Comparison of ENCODE assay signal across 15 cellular contexts in genomic region chr11:58061813-58062212, GRCh38. TPM values are rescaled to one million over a fixed set of nuclear protein-coding genes. Genes with fewer than 3 reads are reported as not detected.
DNase-seq lines count a peak whose midpoint lies in the region; ATAC-seq, FAIRE-seq and TF ChIP-seq lines count a peak whose summit lies in the region.
"Had no signal": no experiment of that assay in that cellular context is flagged by ENCODE, and none has a peak within 500 bp of the region (broad histone marks: within the 10 kb centered on the region; RNA-seq: fewer than 3 reads in every experiment).

No MANE protein-coding gene starts in this region.

- no peak for DNase-seq in HepG2 (ENCODE audit: low spot score)
- no peak for DNase-seq in right lobe of liver
- peak; percentile 88 for DNase-seq in NCI-H226
- DNase-seq in fibroblast of lung (ENCODE audit: low read depth in 2 of 2) = peak; percentile 54 to 96
- DNase-seq in NCI-H2196 treated with DMSO at 0.1 percent for 48 hours (lab: John Stamatoyannopoulos, UW; ENCODE audit: unreplicated experiment) = no peak
- no peak for DNase-seq in globus pallidus (ENCODE audit: low spot score)
- DNase-seq: adrenal gland, NCI-H2029, T-helper 9 cell had no signal

- in situ Hi-C loops in HepG2 (cut with HindIII; ENCODE audit: extremely low pct_ligation_motif_present, low pct_unique_long_range_greater_than_20kb) = no loop called here

- no peaks in the 10 kb centered on the region for H3K9me3 ChIP-seq in HepG2 (ENCODE audit: low read length)
- H3K9me3 ChIP-seq in right lobe of liver = no peaks in the 10 kb centered on the region
- no peaks in the 10 kb centered on the region for H3K9me3 ChIP-seq in fibroblast of lung (ENCODE audit: control insufficient read depth, insufficient read depth, low read depth, low read length)
- H3K9me3 ChIP-seq: adrenal gland, BLaER1 had no signal

- H3K27ac ChIP-seq in HepG2 (ENCODE audit: extremely low read length, insufficient read depth, low read length) = peak overlapping the region; percentile 60
- no peak overlapping the region for H3K27ac ChIP-seq in right lobe of liver
- peak overlapping the region; percentile 47 for H3K27ac ChIP-seq in fibroblast of lung (ENCODE audit: insufficient read depth, low read length)
- H3K27ac ChIP-seq: adrenal gland, BLaER1, HL-60 had no signal

- TF ChIP-seq EP300 in HepG2 (IDR thresholded peaks at IDR 0.05; ENCODE audit: low read depth in 2 of 2, low read length in 2 of 2) (no peak), HepG2 (CRISPR knock-in tag; IDR thresholded peaks at IDR 0.05; ENCODE audit: borderline replicate concordance) (no peak)

- H3K4me1 ChIP-seq in HepG2 (ENCODE audit: insufficient read depth, low read length) (peaks cover 89% of the 10 kb centered on the region), right lobe of liver (no peaks in the 10 kb centered on the region), fibroblast of lung (ENCODE audit: control insufficient read depth, extremely low read depth, insufficient read depth, low read length) (peaks cover 26% of the 10 kb centered on the region)
- H3K4me1 ChIP-seq: adrenal gland had no signal

- ATAC-seq in HepG2 (no peak), right lobe of liver (no peak), HG02678 (IDR thresholded peaks at IDR 0.05; ENCODE audit: unreplicated experiment) (no peak), GM19395 (IDR thresholded peaks at IDR 0.05; ENCODE audit: unreplicated experiment) (no peak)

- H3K4me2 ChIP-seq in HepG2 (ENCODE audit: low read depth, low read length) (peak overlapping the region; percentile 50), fibroblast of lung (ENCODE audit: extremely low read depth, insufficient read depth, low read length) (no peak overlapping the region)
- H3K4me2 ChIP-seq: BLaER1 had no signal

- TSS peak; percentile 87 for BruUV-seq in HepG2 (replicated peaks; lab: Mats Ljungman, UMichigan)

- H3K4me3 ChIP-seq in HepG2 (replicated peaks in 1 of 3; ENCODE audit: insufficient read depth in 1 of 3, low read depth in 2 of 3, low read length in 3 of 3) (no peak overlapping the region), right lobe of liver (no peak overlapping the region), fibroblast of lung (replicated peaks in 1 of 4; ENCODE audit: control extremely low read depth in 1 of 4, insufficient read depth in 1 of 4, low read depth in 3 of 4, low read length in 4 of 4) (no peak overlapping the region)
- H3K4me3 ChIP-seq: adrenal gland, BLaER1 had no signal

- H3K79me2 ChIP-seq in HepG2 (ENCODE audit: insufficient read depth, low read length) (no peaks in the 10 kb centered on the region), fibroblast of lung (ENCODE audit: control insufficient read depth, insufficient read depth, low read length) (no peaks in the 10 kb centered on the region)

- no peak for TF ChIP-seq RAD21 in HepG2 (CRISPR knock-in tag; IDR thresholded peaks at IDR 0.05)

- H3K27me3 ChIP-seq in HepG2 (ENCODE audit: control insufficient read depth in 1 of 2, insufficient read depth in 2 of 2, low read length in 2 of 2) = no peaks in the 10 kb centered on the region
- no peaks in the 10 kb centered on the region for H3K27me3 ChIP-seq in right lobe of liver
- H3K27me3 ChIP-seq in fibroblast of lung (ENCODE audit: control insufficient read depth, insufficient read depth, low read length) = no peaks in the 10 kb centered on the region
- H3K27me3 ChIP-seq: adrenal gland, BLaER1 had no signal

- peak; percentile 48 for FAIRE-seq in HepG2 (lab: Jason Lieb, UNC)
- FAIRE-seq: GM19239 had no signal

- intact Hi-C loops in HepG2 (cut with micrococcal nuclease; ENCODE audit: unreplicated experiment) = loop anchor here (10.0 kb wide), 1 partner anchor 453 kb away; no protein-coding TSS in a partner anchor
- intact Hi-C loops in right lobe of liver (cut with DNase I) = no loop called here

- 54% methylated on average over 6 of the region's 6 CpGs for WGBS in HepG2 (ENCODE audit: low lambda C conversion rate)
- 40% methylated on average over 6 of the region's 6 CpGs for WGBS in right lobe of liver (ENCODE audit: insufficient coverage, low coverage, low lambda C conversion rate, missing lambda C conversion rate)

- H4K20me1 ChIP-seq in HepG2 (ENCODE audit: insufficient read depth, low read length) = no peaks in the 10 kb centered on the region
- no peaks in the 10 kb centered on the region for H4K20me1 ChIP-seq in fibroblast of lung (ENCODE audit: control insufficient read depth, extremely low read depth, insufficient read depth, low read length)
- H4K20me1 ChIP-seq: BLaER1 had no signal

- POLR2A ChIA-PET in HepG2 (lab: Yijun Ruan, JAX) = interaction anchor here (1.0 to 1.3 kb wide), 3 partner anchors 8 to 225 kb away, joined by 3 to 4 read pairs (median 3); no protein-coding TSS in a partner anchor

- no peak overlapping the region for H2AFZ ChIP-seq in HepG2 (ENCODE audit: low read length)
- no peak overlapping the region for H2AFZ ChIP-seq in fibroblast of lung (ENCODE audit: low read length)

- peak overlapping the region; percentile 15; the same call in 1 of the 2 replicates for H3K9ac ChIP-seq in HepG2 (ENCODE audit: insufficient read depth, low read depth, low read length)
- no peak overlapping the region for H3K9ac ChIP-seq in fibroblast of lung (ENCODE audit: insufficient read depth, low read length)
- H3K9ac ChIP-seq: BLaER1 had no signal

- H3K36me3 ChIP-seq in HepG2 (replicated peaks in 1 of 2; ENCODE audit: control insufficient read depth in 1 of 2, insufficient read depth in 2 of 2, low read length in 2 of 2) (no peaks in the 10 kb centered on the region), right lobe of liver (no peaks in the 10 kb centered on the region), fibroblast of lung (ENCODE audit: control insufficient read depth, insufficient read depth, low read length) (no peaks in the 10 kb centered on the region)
- H3K36me3 ChIP-seq: adrenal gland, BLaER1 had no signal

- CTCF ChIA-PET in HepG2 (lab: Yijun Ruan, JAX; ENCODE audit: low intra/inter-chr PET ratio, low total read pairs) = no interaction called here

- no peak for TF ChIP-seq CTCF in HepG2 (CRISPR knock-in tag; IDR thresholded peaks at IDR 0.05)
- TF ChIP-seq CTCF in right lobe of liver (IDR thresholded peaks at IDR 0.05) = no peak
- TF ChIP-seq CTCF in fibroblast of lung (conservative IDR thresholded peaks at IDR 0.05 in 1 of 2, IDR thresholded peaks at IDR 0.05 in 1 of 2; ENCODE audit: low read depth in 1 of 2, low read length in 2 of 2) = no peak

- no peak for TF ChIP-seq POLR2A in HepG2 (IDR thresholded peaks at IDR 0.05; ENCODE audit: insufficient read depth in 1 of 2, low read depth in 2 of 2, low read length in 2 of 2)
- TF ChIP-seq POLR2A in right lobe of liver (IDR thresholded peaks at IDR 0.05) = no peak

RNA-seq across cellular contexts. Expression of gene OR6Q1, which starts 31.1 kb away (rescaled TPM):
- total RNA-seq in HepG2 (2016; rRNA removed; fragmentation: Illumina TruSeq; extraction: Trizol) (not detected in 2 replicates), right lobe of liver (not detected), fibroblast of lung (not detected in 2 replicates)
- total RNA-seq in HepG2 (2016; cell fraction: cytosol; rRNA removed; fragmentation: Illumina TruSeq; extraction: Trizol; ENCODE audit: low read depth) = not detected in 2 replicates
- total RNA-seq in HepG2 (2016; cell fraction: insoluble cytoplasmic fraction; rRNA removed; fragmentation: Illumina TruSeq; extraction: Trizol) = not detected in 2 replicates
- total RNA-seq in HepG2 (2016; cell fraction: membrane; rRNA removed; fragmentation: Illumina TruSeq; extraction: Trizol) = not detected in 2 replicates
- not detected in 2 replicates for total RNA-seq in HepG2 (2016; cell fraction: nucleus; rRNA removed; fragmentation: Illumina TruSeq; extraction: Trizol)
- polyA plus RNA-seq in HepG2 (2011; rRNA removed) (not detected in 2 replicates), fibroblast of lung (not detected in 2 replicates)
- not detected in 2 replicates for polyA plus RNA-seq in HepG2 (2011; cell fraction: cytosol; rRNA removed)
- polyA plus RNA-seq in HepG2 (2011; cell fraction: nucleus; rRNA removed) = not detected in 2 replicates
- polyA plus RNA-seq in HepG2 (2012) = not detected in 2 replicates
- polyA plus RNA-seq in HepG2 (2016; cell fraction: cytosol; fragmentation: Illumina TruSeq; extraction: Trizol; ENCODE audit: low read depth) = not detected in 2 replicates
- polyA plus RNA-seq in HepG2 (2016; cell fraction: insoluble cytoplasmic fraction; fragmentation: Illumina TruSeq; extraction: Trizol; ENCODE audit: low read depth) = not detected in 2 replicates
- polyA plus RNA-seq in HepG2 (2016; cell fraction: membrane; fragmentation: Illumina TruSeq; extraction: Trizol; ENCODE audit: low read depth) = not detected in 2 replicates
- not detected in 2 replicates for polyA plus RNA-seq in HepG2 (2016; cell fraction: nucleus; fragmentation: Illumina TruSeq; extraction: Trizol; ENCODE audit: insufficient read depth, low read depth)
- 0.50 TPM in 1 of 2 replicates, not detected in the other for polyA minus RNA-seq in HepG2 (2011; rRNA and poly(A)+ RNA removed; ENCODE audit: low replicate concordance)
- not detected in 2 replicates for polyA minus RNA-seq in HepG2 (2011; cell fraction: cytosol; rRNA and poly(A)+ RNA removed)
- polyA minus RNA-seq in HepG2 (2011; cell fraction: nucleus; rRNA and poly(A)+ RNA removed) = 0.39 TPM in 1 of 2 replicates, not detected in the other
- polyA plus RNA-seq in fibroblast of lung (2012) = not detected in 2 replicates
- polyA minus RNA-seq in fibroblast of lung (ENCODE audit: low replicate concordance) = not detected in 2 replicates
- total RNA-seq: adrenal gland had no signal
- polyA plus RNA-seq: adrenal gland, neural cell had no signal

RNA-seq across cellular contexts. Expression of gene OR9Q1, which starts 38.1 kb away (rescaled TPM):
- total RNA-seq in HepG2 (2016; rRNA removed; fragmentation: Illumina TruSeq; extraction: Trizol) = not detected in 2 replicates
- not detected in 2 replicates for total RNA-seq in HepG2 (2016; cell fraction: cytosol; rRNA removed; fragmentation: Illumina TruSeq; extraction: Trizol; ENCODE audit: low read depth)
- total RNA-seq in HepG2 (2016; cell fraction: insoluble cytoplasmic fraction; rRNA removed; fragmentation: Illumina TruSeq; extraction: Trizol) = not detected in 2 replicates
- not detected in 2 replicates for total RNA-seq in HepG2 (2016; cell fraction: membrane; rRNA removed; fragmentation: Illumina TruSeq; extraction: Trizol)
- 0.28 TPM in 1 of 2 replicates, not detected in the other for total RNA-seq in HepG2 (2016; cell fraction: nucleus; rRNA removed; fragmentation: Illumina TruSeq; extraction: Trizol)
- not detected in 2 replicates for polyA plus RNA-seq in HepG2 (2011; rRNA removed)
- polyA plus RNA-seq in HepG2 (2011; cell fraction: cytosol; rRNA removed) = not detected in 2 replicates
- polyA plus RNA-seq in HepG2 (2011; cell fraction: nucleus; rRNA removed) = not detected in 2 replicates
- not detected in 2 replicates for polyA plus RNA-seq in HepG2 (2012)
- polyA plus RNA-seq in HepG2 (2016; cell fraction: cytosol; fragmentation: Illumina TruSeq; extraction: Trizol; ENCODE audit: low read depth) = not detected in 2 replicates
- polyA plus RNA-seq in HepG2 (2016; cell fraction: insoluble cytoplasmic fraction; fragmentation: Illumina TruSeq; extraction: Trizol; ENCODE audit: low read depth) = not detected in 2 replicates
- not detected in 2 replicates for polyA plus RNA-seq in HepG2 (2016; cell fraction: membrane; fragmentation: Illumina TruSeq; extraction: Trizol; ENCODE audit: low read depth)
- polyA plus RNA-seq in HepG2 (2016; cell fraction: nucleus; fragmentation: Illumina TruSeq; extraction: Trizol; ENCODE audit: insufficient read depth, low read depth) = not detected in 2 replicates
- 0.32 TPM in 1 of 2 replicates, not detected in the other for polyA minus RNA-seq in HepG2 (2011; rRNA and poly(A)+ RNA removed; ENCODE audit: low replicate concordance)
- polyA minus RNA-seq in HepG2 (2011; cell fraction: cytosol; rRNA and poly(A)+ RNA removed) = not detected in 2 replicates
- polyA minus RNA-seq in HepG2 (2011; cell fraction: nucleus; rRNA and poly(A)+ RNA removed) = 0.52 TPM in 1 of 2 replicates, not detected in the other
- not detected for total RNA-seq in right lobe of liver
- not detected in 2 replicates for total RNA-seq in fibroblast of lung
- polyA plus RNA-seq in fibroblast of lung = not detected in 2 replicates
- polyA plus RNA-seq in fibroblast of lung (2012) = not detected in 2 replicates
- polyA minus RNA-seq in fibroblast of lung (ENCODE audit: low replicate concordance) = not detected in 2 replicates
- total RNA-seq: adrenal gland had no signal
- polyA plus RNA-seq: adrenal gland, neural cell had no signal

Comparison
In these comparisons a context has a peak if more than half of its experiments do, and no peak if none do; other contexts are left out.
1. H3K27ac ChIP-seq: peak in HepG2 (single experiment) and fibroblast of lung (single experiment); none in right lobe of liver (0 of 3).
2. DNase-seq: peak in NCI-H226 (single experiment) and fibroblast of lung (2 of 2); none in HepG2 (single experiment), right lobe of liver (0 of 3), NCI-H2196 treated with DMSO at 0.1 percent for 48 hours (single experiment) and globus pallidus (single experiment).